ENCODE assay signal across 2 cellular contexts in the genomic region with DNA sequence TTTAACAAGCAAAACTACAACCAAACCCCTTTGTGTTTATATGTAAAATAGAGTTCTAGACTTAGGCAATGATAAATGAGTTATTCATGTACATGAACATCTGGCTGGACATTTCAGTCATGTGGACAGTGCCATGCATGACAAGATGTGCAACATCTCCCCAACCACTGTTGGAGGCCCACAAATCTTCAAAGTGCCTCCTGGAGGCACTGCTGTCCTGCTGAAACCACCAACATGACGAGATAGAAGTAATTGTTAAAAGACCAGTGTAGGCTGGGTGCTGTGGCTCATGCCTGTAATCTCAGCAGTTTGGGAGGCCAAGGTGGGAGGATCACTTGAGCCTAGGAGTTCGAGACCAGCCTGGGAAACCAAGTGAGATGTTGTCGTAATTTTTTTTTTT.
TF ChIP-seq lines count a peak whose summit lies in the region.

No MANE protein-coding gene starts in this region.

TF ChIP-seq in GM23338, 12 proteins besides CTCF, POLR2A, EP300 and RAD21:
- TF ChIP-seq NANOG (IDR thresholded peaks at IDR 0.05; ENCODE audit: borderline replicate concordance): no peak

TF ChIP-seq in H1, 55 proteins besides CTCF, POLR2A, EP300 and RAD21:
- no peak for TF ChIP-seq SIRT6 (IDR thresholded peaks at IDR 0.05; ENCODE audit: low read length)
- no peak for TF ChIP-seq MAFK (IDR thresholded peaks at IDR 0.05; ENCODE audit: low read depth, low read length)
- no peak for TF ChIP-seq SIN3A (conservative IDR thresholded peaks at IDR 0.05 in 1 of 2, IDR thresholded peaks at IDR 0.05 in 1 of 2; ENCODE audit: low read depth in 1 of 2, low read length in 2 of 2)
- no peak for TF ChIP-seq TEAD4 (IDR thresholded peaks at IDR 0.05; ENCODE audit: low read depth, low read length)
- no peak for TF ChIP-seq TAF7 (optimal IDR thresholded peaks at IDR 0.05; ENCODE audit: borderline replicate concordance, low read depth, low read length)
- no peak for TF ChIP-seq KDM5A (IDR thresholded peaks at IDR 0.05; ENCODE audit: low read length)
- TF ChIP-seq KDM4A (IDR thresholded peaks at IDR 0.05; ENCODE audit: low read depth, low read length, severe bottlenecking): no peak
TF ChIP-seq in H1: peak in this region for 0.
